Comparison of ENCODE assay signal across 21 cellular contexts in the genomic region with DNA sequence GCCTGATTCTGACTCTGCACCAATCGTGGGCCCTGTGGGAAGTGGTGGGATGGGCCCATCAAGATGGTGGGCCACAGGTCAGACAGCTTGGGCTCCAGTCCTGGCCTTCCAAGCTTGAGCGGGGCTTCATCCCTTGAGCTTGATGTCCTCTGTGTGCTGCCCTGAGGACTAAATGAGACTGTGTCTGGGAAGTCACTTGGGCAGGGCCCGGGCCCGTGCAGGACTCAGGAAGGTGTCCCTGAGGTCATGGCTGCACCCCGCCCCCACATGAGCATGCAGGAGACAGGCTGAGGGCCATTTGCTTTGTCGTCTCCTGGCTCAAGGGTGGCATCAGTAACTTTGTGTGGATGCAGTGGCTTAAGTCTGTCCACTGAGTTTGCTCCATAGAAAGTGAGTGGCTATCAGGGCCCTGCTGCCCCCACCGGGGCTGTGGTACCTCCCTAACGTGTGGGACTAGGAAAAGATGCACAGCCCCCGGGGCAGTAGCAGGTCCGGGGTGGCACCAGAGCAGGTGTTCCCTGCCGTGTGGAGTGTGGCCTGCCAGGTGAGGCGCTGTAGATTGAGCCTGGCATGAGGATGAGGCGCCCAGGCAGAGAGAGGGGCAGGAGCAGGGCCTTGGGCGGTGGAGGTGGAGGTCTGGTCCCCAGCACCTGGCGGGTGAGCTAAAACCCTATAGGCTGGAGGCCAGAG.
DNase-seq lines count a peak whose midpoint lies in the region; ATAC-seq, FAIRE-seq and TF ChIP-seq lines count a peak whose summit lies in the region.
"Had no signal": no experiment of that assay in that cellular context is flagged by ENCODE, and none has a peak within 500 bp of the region (broad histone marks: within the 10 kb centered on the region; RNA-seq: fewer than 3 reads in every experiment).

No MANE protein-coding gene starts in this region.

- H4K20me1 ChIP-seq in keratinocyte (ENCODE audit: control insufficient read depth, extremely low read depth, insufficient read depth, low read length) (no peaks in the 10 kb centered on the region), osteoblast (ENCODE audit: insufficient read depth, low read length) (no peaks in the 10 kb centered on the region)

- no peak overlapping the region for H2AFZ ChIP-seq in keratinocyte (ENCODE audit: control insufficient read depth, low read length)
- H2AFZ ChIP-seq in osteoblast (ENCODE audit: low read length), result no peak overlapping the region
- H2AFZ ChIP-seq: PC-9 had no signal

- H3K4me1 ChIP-seq in left ventricle myocardium inferior (no peaks in the 10 kb centered on the region), keratinocyte (ENCODE audit: control insufficient read depth, extremely low read depth, insufficient read depth, low read length) (no peaks in the 10 kb centered on the region), osteoblast (ENCODE audit: insufficient read depth, low read length) (no peaks in the 10 kb centered on the region), aorta (ENCODE audit: control insufficient read depth in 1 of 2, insufficient read depth in 2 of 2, low read length in 2 of 2) (no peaks in the 10 kb centered on the region)

- no peak overlapping the region for H3K4me2 ChIP-seq in keratinocyte (ENCODE audit: control insufficient read depth, extremely low read depth, insufficient read depth, low read depth, low read length)
- H3K4me2 ChIP-seq in osteoblast (ENCODE audit: insufficient read depth, low read length), result no peak overlapping the region
- H3K4me2 ChIP-seq: KMS-11, PC-9 had no signal

- H3K79me2 ChIP-seq in keratinocyte (ENCODE audit: control insufficient read depth, insufficient read depth, low read length) (no peaks in the 10 kb centered on the region), osteoblast (ENCODE audit: insufficient read depth, low read length) (no peaks in the 10 kb centered on the region)

- H3K9me3 ChIP-seq in left ventricle myocardium inferior (replicated peaks), result no peaks in the 10 kb centered on the region
- no peaks in the 10 kb centered on the region for H3K9me3 ChIP-seq in keratinocyte (ENCODE audit: control insufficient read depth, low read depth, low read length)
- no peaks in the 10 kb centered on the region for H3K9me3 ChIP-seq in osteoblast (ENCODE audit: low read depth, low read length)
- H3K9me3 ChIP-seq in aorta (ENCODE audit: control insufficient read depth, low read length), result no peaks in the 10 kb centered on the region

- H3K27ac ChIP-seq in left ventricle myocardium inferior (replicated peaks) (no peak overlapping the region), keratinocyte (ENCODE audit: control insufficient read depth, insufficient read depth, low read length) (no peak overlapping the region), osteoblast (ENCODE audit: low read depth, low read length) (no peak overlapping the region), aorta (ENCODE audit: low read depth in 1 of 2, low read length in 2 of 2) (no peak overlapping the region)
- H3K27ac ChIP-seq: KMS-11, PC-9 had no signal

- TF ChIP-seq CTCF in left ventricle myocardium inferior (IDR thresholded peaks at IDR 0.05; ENCODE audit: borderline replicate concordance) (no peak), keratinocyte (optimal IDR thresholded peaks at IDR 0.05 in 1 of 3, IDR thresholded peaks at IDR 0.05 in 1 of 3, conservative IDR thresholded peaks at IDR 0.05 in 1 of 3; ENCODE audit: extremely low read depth in 1 of 3, insufficient read depth in 2 of 3, low read length in 3 of 3) (peak in 2 of 3 experiments; percentile 2 to 16), osteoblast (IDR thresholded peaks at IDR 0.05; ENCODE audit: extremely low read depth, low read depth, low read length) (no peak)

- DNase-seq in Right ventricle myocardium inferior (ENCODE audit: missing footprints), result peak; percentile 34
- DNase-seq in left ventricle myocardium inferior, result no peak
- DNase-seq in keratinocyte (ENCODE audit: low read depth, low spot score), result no peak
- DNase-seq in osteoblast (ENCODE audit: insufficient read length, low spot score, missing footprints), result peak; percentile 72
- DNase-seq in aorta, result peak in 1 of 2 donors; percentile 63
- no peak for DNase-seq in OCI-M1 (lab: John Stamatoyannopoulos, UW)
- DNase-seq in GF-D8 (lab: John Stamatoyannopoulos, UW), result no peak
- no peak for DNase-seq in superior temporal gyrus (ENCODE audit: extremely low spot score)
- DNase-seq: MM.1S; NCI-H1694; NCI-H2029 treated with DMSO at 0.1 percent for 48 hours; NCI-H446 treated with DMSO at 0.1 percent for 48 hours; NCI-H526; NCI-H82; NK-92 treated with Interleukin-12 subunit alpha and Interleukin-12 subunit beta, amount 100 ng/mL, for 24 hours; SHP77 treated with DMSO at 0.1 percent for 48 hours had no signal

- H3K27me3 ChIP-seq in left ventricle myocardium inferior (ENCODE audit: low read depth) (peaks cover 87% of the 10 kb centered on the region), keratinocyte (ENCODE audit: control insufficient read depth, extremely low read depth, insufficient read depth, low read length) (peaks cover 14% of the 10 kb centered on the region), osteoblast (ENCODE audit: insufficient read depth, low read length) (no peaks in the 10 kb centered on the region), aorta (ENCODE audit: control insufficient read depth in 1 of 2, insufficient read depth in 2 of 2, low read length in 1 of 2) (no peaks in the 10 kb centered on the region)

- FAIRE-seq in keratinocyte (lab: Jason Lieb, UNC), result no peak
- FAIRE-seq: D721Med, GM18507, H54 had no signal

- no peak overlapping the region for H3K9ac ChIP-seq in keratinocyte (ENCODE audit: control insufficient read depth, extremely low read depth, insufficient read depth, low read length)
- H3K9ac ChIP-seq: KMS-11 had no signal

- dilution Hi-C loops in keratinocyte (cut with MboI; ENCODE audit: extremely low pct_ligation_motif_present, low sequenced_read_pairs), result no loop called here

- H3K36me3 ChIP-seq in left ventricle myocardium inferior, result no peaks in the 10 kb centered on the region
- H3K36me3 ChIP-seq in keratinocyte (ENCODE audit: control insufficient read depth in 2 of 2, extremely low read depth in 1 of 2, insufficient read depth in 2 of 2, low read length in 2 of 2), result no peaks in the 10 kb centered on the region
- no peaks in the 10 kb centered on the region for H3K36me3 ChIP-seq in osteoblast (ENCODE audit: insufficient read depth, low read length)
- no peaks in the 10 kb centered on the region for H3K36me3 ChIP-seq in aorta (ENCODE audit: control insufficient read depth in 1 of 2, insufficient read depth in 2 of 2, low read length in 1 of 2)

- intact Hi-C loops in Right ventricle myocardium inferior (cut with DNase I), result no loop called here
- intact Hi-C loops in left ventricle myocardium inferior (cut with micrococcal nuclease), result no loop called here
- intact Hi-C loops in aorta (cut with DNase I), result no loop called here

- H3K4me3 ChIP-seq in left ventricle myocardium inferior (no peak overlapping the region), keratinocyte (ENCODE audit: control insufficient read depth in 2 of 3, extremely low read depth in 1 of 3, insufficient read depth in 2 of 3, low read depth in 1 of 3, low read length in 3 of 3) (no peak overlapping the region), osteoblast (ENCODE audit: insufficient read depth, low read length) (no peak overlapping the region), aorta (ENCODE audit: low read length in 2 of 2) (no peak overlapping the region)
- H3K4me3 ChIP-seq: PC-9 had no signal

- 81 to 83% methylated on average over 15 of the region's 15 CpGs for WGBS in aorta, 2 donors

- no peaks in the 10 kb centered on the region for H3K9me1 ChIP-seq in keratinocyte (ENCODE audit: control insufficient read depth, extremely low read depth, insufficient read depth, low read length)

- ATAC-seq in Right ventricle myocardium inferior (no peak), aorta (ENCODE audit: low FRiP score) (peak; percentile 37)

Comparison
In these comparisons a context has a peak if more than half of its experiments do, and no peak if none do; other contexts are left out.
1. DNase-seq: peak in Right ventricle myocardium inferior (single experiment) and osteoblast (single experiment); none in left ventricle myocardium inferior (single experiment), keratinocyte (single experiment), OCI-M1 (single experiment), GF-D8 (single experiment) and superior temporal gyrus (single experiment).
2. CTCF ChIP-seq: peak in keratinocyte (2 of 3); none in left ventricle myocardium inferior (single experiment) and osteoblast (single experiment).